ENCODE assay signal across 8 cellular contexts in genomic region chr12:3752096-3752709, GRCh38. TPM values are rescaled to one million over a fixed set of nuclear protein-coding genes. Genes with fewer than 3 reads are reported as not detected.
DNase-seq lines count a peak whose midpoint lies in the region; ATAC-seq, FAIRE-seq and TF ChIP-seq lines count a peak whose summit lies in the region.

No MANE protein-coding gene starts in this region.

- no peak for TF ChIP-seq EP300 in sigmoid colon (IDR thresholded peaks at IDR 0.05)

- intact Hi-C loops in sigmoid colon (cut with DNase I), result loop anchor here (5.0 kb wide), 1 partner anchor 95 kb away; no protein-coding TSS in a partner anchor

- no peak for FAIRE-seq in HTR-8/SVneo (lab: Jason Lieb, UNC)

- in situ Hi-C loops in GM13977 (cut with MboI; ENCODE audit: low pct_unique_long_range_greater_than_20kb, low sequenced_read_pairs, unreplicated experiment), result no loop called here

- H3K9me3 ChIP-seq in sigmoid colon, result no peaks in the 10 kb centered on the region

- no peaks in the 10 kb centered on the region for H3K36me3 ChIP-seq in sigmoid colon

- peak overlapping the region; percentile 65 to 80 (median 70) for H3K27ac ChIP-seq in sigmoid colon

- peak overlapping the region in 3 of 4 donors; percentile 45 to 58 (median 51) for H3K4me3 ChIP-seq in sigmoid colon

- WGBS in sigmoid colon, 2 donors, result 4 to 16% methylated on average over 18 of the region's 18 CpGs

- no peaks in the 10 kb centered on the region for H3K27me3 ChIP-seq in sigmoid colon

- ATAC-seq in HG02610 (IDR thresholded peaks at IDR 0.05; ENCODE audit: unreplicated experiment), result peak; percentile 50

- no peak for TF ChIP-seq POLR2A in sigmoid colon (IDR thresholded peaks at IDR 0.05)

- TF ChIP-seq CTCF in GM13977 (IDR thresholded peaks at IDR 0.05; ENCODE audit: extremely low read depth, insufficient read depth, missing control alignments) (no peak), sigmoid colon (IDR thresholded peaks at IDR 0.05) (no peak)

- peak; percentile 87 for DNase-seq in GM13977 (ENCODE audit: low spot score)
- peak; percentile 19 to 56 for DNase-seq in NCI-H526 (lab: John Stamatoyannopoulos, UW)
- peak; percentile 60 for DNase-seq in activated T-cell treated with anti-CD3 and anti-CD28 coated beads for 48 hours (ENCODE audit: low read depth)
- peak; percentile 45 for DNase-seq in glomerular visceral epithelial cell (ENCODE audit: extremely low spot score)
- DNase-seq in sigmoid colon, result no peak
- DNase-seq in A172 (ENCODE audit: low spot score), result no peak
- DNase-seq in HTR-8/SVneo (ENCODE audit: insufficient read length, low spot score), result no peak

- peaks cover 0 to 24% (median 17%) of the 10 kb centered on the region in 4 donors for H3K4me1 ChIP-seq in sigmoid colon

RNA-seq across cellular contexts. Expression of gene CRACR2A, which starts 0.7 kb away (rescaled TPM):
- 1 to 10 TPM; 1.1 to 4.2 (median 2.0) TPM for total RNA-seq in sigmoid colon
- polyA plus RNA-seq in sigmoid colon, result 10 to 100 TPM; 11.4 to 29.6 (median 11.8) TPM
- total RNA-seq in A172 (2014; rRNA removed; shearing (Covaris generic)), result not detected in 2 replicates

Comparison
In these comparisons a context has a peak if more than half of its experiments do, and no peak if none do; other contexts are left out.
1. DNase-seq: peak in GM13977 (single experiment), NCI-H526 (2 of 2), activated T-cell treated with anti-CD3 and anti-CD28 coated beads for 48 hours (single experiment) and glomerular visceral epithelial cell (single experiment); none in sigmoid colon (single experiment), A172 (single experiment) and HTR-8/SVneo (single experiment).